Comparison of ENCODE assay signal across 20 cellular contexts in the genomic region with DNA sequence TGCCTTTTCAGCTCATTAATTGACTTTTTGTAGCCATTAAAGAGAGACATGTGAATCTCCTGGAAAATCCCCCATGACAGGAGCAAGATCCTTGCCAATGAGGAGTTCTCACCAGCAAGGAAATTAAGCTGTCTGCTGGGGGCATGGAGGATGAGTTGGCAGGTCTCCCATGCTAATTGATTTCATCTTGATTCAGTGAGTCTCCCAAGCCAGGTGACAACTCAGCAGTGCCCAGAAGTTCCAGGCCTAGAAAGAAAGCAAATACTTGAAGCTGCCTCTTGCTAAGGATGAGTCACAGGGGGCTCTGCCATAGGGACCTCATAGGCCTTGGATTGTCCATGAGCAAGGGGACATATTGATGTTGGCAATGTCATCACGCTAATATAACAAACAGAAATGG.
"Had no signal": no experiment of that assay in that cellular context is flagged by ENCODE, and none has a peak within 500 bp of the region (broad histone marks: within the 10 kb centered on the region; RNA-seq: fewer than 3 reads in every experiment).

No MANE protein-coding gene starts in this region.

- ATAC-seq: body of pancreas; left lobe of liver; naive thymus-derived CD8-positive, alpha-beta T cell; WTC11 had no signal

- H3K36me3 ChIP-seq: cardiac muscle cell, neural progenitor cell, uterus had no signal

- H3K4me1 ChIP-seq: body of pancreas, testis, uterus had no signal

- H3K27ac ChIP-seq: body of pancreas, cardiac muscle cell, epithelial cell of prostate, neural progenitor cell, testis, uterus had no signal

- DNase-seq: activated gamma-delta T cell treated with Interleukin-2 at 50 U/mL for 16 hours; activated T-cell treated with anti-CD3 and anti-CD28 coated beads, Interleukin-2, amount 50 U/mL, for 1 hour; anterior cingulate cortex; body of pancreas; cortex of kidney; foreskin melanocyte; kidney; naive thymus-derived CD8-positive, alpha-beta T cell; stimulated activated CD4-positive, alpha-beta T cell treated with anti-CD3 and anti-CD28 coated beads, Interleukin-2, amount 100 ng/mL, for 48 hours; stimulated activated CD8-positive, alpha-beta memory T cell treated with anti-CD3 and anti-CD28 coated beads, Interleukin-4, amount 100 ng/mL, for 48 hours; stimulated activated naive CD4-positive, alpha-beta T cell; testis; trophoblast cell; uterus had no signal

- H3K4me3 ChIP-seq: body of pancreas, cardiac muscle cell, lung, neural progenitor cell, testis, uterus had no signal

- H3K9me3 ChIP-seq: body of pancreas, testis, uterus had no signal
